3 cellular contexts compared by ENCODE assay signal in the genomic region with DNA sequence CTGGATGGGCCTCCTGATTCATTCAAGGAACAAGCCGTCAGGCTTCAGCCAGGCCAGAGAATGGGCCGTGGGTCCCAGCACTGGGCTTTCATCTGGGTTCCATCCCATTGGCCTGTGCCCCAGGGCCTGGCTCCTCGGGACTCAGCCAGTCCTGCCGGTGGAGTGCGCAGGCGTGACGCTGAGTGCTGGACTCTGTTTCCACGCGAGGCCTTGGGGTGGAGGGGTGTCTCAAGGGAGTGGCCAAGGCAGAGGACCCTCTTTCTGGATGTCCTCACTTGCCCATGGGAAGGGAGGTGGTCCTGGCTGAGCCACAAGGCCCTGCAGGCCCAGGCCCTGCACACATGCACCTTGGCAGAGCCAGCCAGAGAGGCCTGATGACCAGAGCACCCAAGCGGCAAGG. TPM values are rescaled to one million over a fixed set of nuclear protein-coding genes. Genes with fewer than 3 reads are reported as not detected.
"Had no signal": no experiment of that assay in that cellular context is flagged by ENCODE, and none has a peak within 500 bp of the region (broad histone marks: within the 10 kb centered on the region; RNA-seq: fewer than 3 reads in every experiment).

No MANE protein-coding gene starts in this region.

RNA-seq across cellular contexts. Expression of a gene that starts 28.0 kb away (rescaled TPM):
- total RNA-seq: IMR-90, RPMI7951 had no signal

RNA-seq across cellular contexts. Expression of a gene that starts 57.9 kb away (rescaled TPM):
- polyA plus RNA-seq: HepG2 had no signal
